In genomic region chrX:21738950-21739287, GRCh38 we compare ENCODE assay signal across 31 cellular contexts. TPM values are rescaled to one million over a fixed set of nuclear protein-coding genes. Genes with fewer than 3 reads are reported as not detected.
A peak's percentile ranks its signal among the peaks of the same experiment; 100 is the strongest.
DNase-seq lines count a peak whose midpoint lies in the region; ATAC-seq and TF ChIP-seq lines count a peak whose summit lies in the region.
"Had no signal": no experiment of that assay in that cellular context is flagged by ENCODE, and none has a peak within 500 bp of the region (broad histone marks: within the 10 kb centered on the region; RNA-seq: fewer than 3 reads in every experiment).

No MANE protein-coding gene starts in this region.

- no peaks in the 10 kb centered on the region for H3K9me3 Mint-ChIP-seq in GM23338
- H3K9me3 Mint-ChIP-seq: activated naive CD4-positive, alpha-beta T cell treated with anti-CD3 and anti-CD28 coated beads, Interleukin-2, amount 10 ng/mL, durations not matched to agents 7 days and 5 days; activated T-helper 1 cell treated with anti-CD3 and anti-CD28 coated beads, Interleukin-12 subunit alpha, Interleukin-12 subunit beta, Interleukin-2, Interleukin-4 antibody, amounts not matched to agents 30 ng/mL and 10 ng/mL and 1 ng/mL, durations not matched to agents 14 hours and 24 hours and 36 hours; immature natural killer cell had no signal

- no peaks in the 10 kb centered on the region for H3K4me1 ChIP-seq in GM23338 (ENCODE audit: insufficient read depth)
- H3K4me1 ChIP-seq in iPS-20b (ENCODE audit: insufficient read depth, low read length): peaks cover 14% of the 10 kb centered on the region; the same call in 1 of the 2 replicates
- peaks cover 16% of the 10 kb centered on the region for H3K4me1 ChIP-seq in psoas muscle

- H3K9ac ChIP-seq in iPS-20b (ENCODE audit: low read depth, low read length): peak overlapping the region; percentile 60; the same call in 1 of the 2 replicates
- H3K9ac ChIP-seq: BLaER1 treated with 17β-estradiol and CSF1 and Interleukin-3, amounts not matched to agents 10 nM and 100 nM had no signal

- no peaks in the 10 kb centered on the region for H3K9me2 ChIP-seq in GM23338 (ENCODE audit: insufficient read depth)

- peak; percentile 45 for ATAC-seq in GM23338
- ATAC-seq in psoas muscle: peak; percentile 10 to 14 (median 11)
- no peak for ATAC-seq in GM21390 (IDR thresholded peaks at IDR 0.05; ENCODE audit: unreplicated experiment)
- ATAC-seq: esophagus mucosa had no signal

- H2AFZ ChIP-seq in GM23338: peak overlapping the region; percentile 72; the same call in 1 of the 2 replicates

- H3K36me3 ChIP-seq in GM23338 (ENCODE audit: insufficient read depth): no peaks in the 10 kb centered on the region
- no peaks in the 10 kb centered on the region for H3K36me3 ChIP-seq in iPS-20b (ENCODE audit: insufficient read depth, low read depth, low read length)
- H3K36me3 ChIP-seq in psoas muscle (ENCODE audit: insufficient read depth in 1 of 2, low read depth in 1 of 2): peaks cover 0 to 26% of the 10 kb centered on the region in 2 donors
- H3K36me3 ChIP-seq: BLaER1 treated with 17β-estradiol and CSF1 and Interleukin-3, amounts not matched to agents 10 nM and 100 nM; heart right ventricle; MG63; stomach; thyroid gland had no signal

- H3K4me3 Mint-ChIP-seq in GM23338: peak overlapping the region; percentile 23; the same call in 1 of the 3 replicates
- H3K4me3 Mint-ChIP-seq: activated naive CD4-positive, alpha-beta T cell treated with anti-CD3 and anti-CD28 coated beads, Interleukin-2, amount 10 ng/mL, durations not matched to agents 7 days and 5 days; activated T-helper 1 cell treated with anti-CD3 and anti-CD28 coated beads, Interleukin-12 subunit alpha, Interleukin-12 subunit beta, Interleukin-2, Interleukin-4 antibody, amounts not matched to agents 30 ng/mL and 10 ng/mL and 1 ng/mL, durations not matched to agents 14 hours and 24 hours and 36 hours; immature natural killer cell had no signal

- WGBS in psoas muscle, 3 donors: 49 to 66% (median 50%) methylated on average over 4 of the region's 4 CpGs

- H3K4me3 ChIP-seq in GM23338 (no peak overlapping the region), iPS-20b (ENCODE audit: low read length) (peak overlapping the region; percentile 71), psoas muscle (no peak overlapping the region)
- H3K4me3 ChIP-seq: BLaER1 treated with 17β-estradiol and CSF1 and Interleukin-3, amounts not matched to agents 10 nM and 100 nM; heart right ventricle; MG63; stomach; thyroid gland had no signal

- TF ChIP-seq CTCF in GM23338 (conservative IDR thresholded peaks at IDR 0.05; ENCODE audit: low read depth in 2 of 2): no peak
- no peak for TF ChIP-seq CTCF in psoas muscle (IDR thresholded peaks at IDR 0.05)

- H4K20me1 ChIP-seq in GM23338 (replicated peaks; ENCODE audit: insufficient read depth): no peaks in the 10 kb centered on the region
- H4K20me1 ChIP-seq: BLaER1 treated with 17β-estradiol and CSF1 and Interleukin-3, amounts not matched to agents 10 nM and 100 nM had no signal

- no peaks in the 10 kb centered on the region for H3F3A ChIP-seq in GM23338 (replicated peaks; ENCODE audit: low read depth)

- peak overlapping the region; percentile 72 for H3K4me2 ChIP-seq in GM23338
- H3K4me2 ChIP-seq: BLaER1 treated with 17β-estradiol and CSF1 and Interleukin-3, amounts not matched to agents 10 nM and 100 nM had no signal

- no peaks in the 10 kb centered on the region for H3K9me3 ChIP-seq in iPS-20b (ENCODE audit: insufficient read depth, low read depth, low read length)
- H3K9me3 ChIP-seq in psoas muscle: no peaks in the 10 kb centered on the region
- H3K9me3 ChIP-seq: BLaER1 treated with 17β-estradiol and CSF1 and Interleukin-3, amounts not matched to agents 10 nM and 100 nM; heart right ventricle; MG63; stomach; thyroid gland had no signal

- H3K27ac ChIP-seq in GM23338 (ENCODE audit: low read depth) (no peak overlapping the region), iPS-20b (ENCODE audit: low read length) (no peak overlapping the region), psoas muscle (peak overlapping the region; percentile 78)
- H3K27ac ChIP-seq: BLaER1 treated with 17β-estradiol and CSF1 and Interleukin-3, amounts not matched to agents 10 nM and 100 nM; heart right ventricle; stomach; thyroid gland had no signal

- H3K27me3 ChIP-seq in GM23338 (ENCODE audit: insufficient read depth) (no peaks in the 10 kb centered on the region), iPS-20b (ENCODE audit: insufficient read depth, low read length) (no peaks in the 10 kb centered on the region), psoas muscle (ENCODE audit: insufficient read depth in 3 of 3, low read length in 2 of 3) (peaks cover 0 to 3% (median 0%) of the 10 kb centered on the region in 3 donors)
- H3K27me3 ChIP-seq: BLaER1 treated with 17β-estradiol and CSF1 and Interleukin-3, amounts not matched to agents 10 nM and 100 nM; MG63; thyroid gland had no signal

- intact Hi-C loops in psoas muscle (cut with DNase I): no loop called here

- no peaks in the 10 kb centered on the region for H3K36me3 Mint-ChIP-seq in GM23338 (ENCODE audit: low read depth)
- H3K36me3 Mint-ChIP-seq: activated naive CD4-positive, alpha-beta T cell treated with anti-CD3 and anti-CD28 coated beads, Interleukin-2, amount 10 ng/mL, durations not matched to agents 7 days and 5 days; immature natural killer cell had no signal

- DNase-seq in GM23338 (ENCODE audit: low spot score): no peak
- DNase-seq in NCI-H82 (lab: John Stamatoyannopoulos, UW): peak; percentile 87
- DNase-seq in psoas muscle: no peak
- DNase-seq in RKO (ENCODE audit: low spot score): no peak
- DNase-seq in cerebellum (ENCODE audit: low spot score): no peak
- DNase-seq: activated naive CD4-positive, alpha-beta T cell treated with anti-CD3 and anti-CD28 coated beads, Interleukin-2, amount 10 ng/mL, durations not matched to agents 7 days and 5 days; amniotic stem cell; cortex of kidney; foreskin fibroblast; GDM1; HCEC 1CT; heart right ventricle; immature natural killer cell; KG1; mesenchymal stem cell; MG63; small intestine; stimulated activated CD4-positive, alpha-beta T cell treated with anti-CD3 and anti-CD28 coated beads, Interleukin-1b, Interleukin-23, amount 100 ng/mL, for 48 hours; stimulated activated CD8-positive, alpha-beta memory T cell treated with anti-CD3 and anti-CD28 coated beads, Interleukin-4, amount 100 ng/mL, for 48 hours; stomach; thyroid gland had no signal

- H3K79me2 ChIP-seq in GM23338 (replicated peaks; ENCODE audit: insufficient read depth): no peaks in the 10 kb centered on the region

- H3K27me3 Mint-ChIP-seq in GM23338 (ENCODE audit: insufficient read depth, low read depth, poor library complexity): peaks cover 1% of the 10 kb centered on the region

- peaks cover 20% of the 10 kb centered on the region for H3K4me1 Mint-ChIP-seq in GM23338
- H3K4me1 Mint-ChIP-seq: activated naive CD4-positive, alpha-beta T cell treated with anti-CD3 and anti-CD28 coated beads, Interleukin-2, amount 10 ng/mL, durations not matched to agents 7 days and 5 days; immature natural killer cell had no signal

- H3K27ac Mint-ChIP-seq in GM23338: no peak overlapping the region
- H3K27ac Mint-ChIP-seq: activated naive CD4-positive, alpha-beta T cell treated with anti-CD3 and anti-CD28 coated beads, Interleukin-2, amount 10 ng/mL, durations not matched to agents 7 days and 5 days; activated T-helper 1 cell treated with anti-CD3 and anti-CD28 coated beads, Interleukin-12 subunit alpha, Interleukin-12 subunit beta, Interleukin-2, Interleukin-4 antibody, amounts not matched to agents 30 ng/mL and 10 ng/mL and 1 ng/mL, durations not matched to agents 14 hours and 24 hours and 36 hours; immature natural killer cell had no signal

TF ChIP-seq in GM23338, 12 proteins besides CTCF, POLR2A, EP300 and RAD21 (continues in another document):
- TF ChIP-seq, protein P1, sequence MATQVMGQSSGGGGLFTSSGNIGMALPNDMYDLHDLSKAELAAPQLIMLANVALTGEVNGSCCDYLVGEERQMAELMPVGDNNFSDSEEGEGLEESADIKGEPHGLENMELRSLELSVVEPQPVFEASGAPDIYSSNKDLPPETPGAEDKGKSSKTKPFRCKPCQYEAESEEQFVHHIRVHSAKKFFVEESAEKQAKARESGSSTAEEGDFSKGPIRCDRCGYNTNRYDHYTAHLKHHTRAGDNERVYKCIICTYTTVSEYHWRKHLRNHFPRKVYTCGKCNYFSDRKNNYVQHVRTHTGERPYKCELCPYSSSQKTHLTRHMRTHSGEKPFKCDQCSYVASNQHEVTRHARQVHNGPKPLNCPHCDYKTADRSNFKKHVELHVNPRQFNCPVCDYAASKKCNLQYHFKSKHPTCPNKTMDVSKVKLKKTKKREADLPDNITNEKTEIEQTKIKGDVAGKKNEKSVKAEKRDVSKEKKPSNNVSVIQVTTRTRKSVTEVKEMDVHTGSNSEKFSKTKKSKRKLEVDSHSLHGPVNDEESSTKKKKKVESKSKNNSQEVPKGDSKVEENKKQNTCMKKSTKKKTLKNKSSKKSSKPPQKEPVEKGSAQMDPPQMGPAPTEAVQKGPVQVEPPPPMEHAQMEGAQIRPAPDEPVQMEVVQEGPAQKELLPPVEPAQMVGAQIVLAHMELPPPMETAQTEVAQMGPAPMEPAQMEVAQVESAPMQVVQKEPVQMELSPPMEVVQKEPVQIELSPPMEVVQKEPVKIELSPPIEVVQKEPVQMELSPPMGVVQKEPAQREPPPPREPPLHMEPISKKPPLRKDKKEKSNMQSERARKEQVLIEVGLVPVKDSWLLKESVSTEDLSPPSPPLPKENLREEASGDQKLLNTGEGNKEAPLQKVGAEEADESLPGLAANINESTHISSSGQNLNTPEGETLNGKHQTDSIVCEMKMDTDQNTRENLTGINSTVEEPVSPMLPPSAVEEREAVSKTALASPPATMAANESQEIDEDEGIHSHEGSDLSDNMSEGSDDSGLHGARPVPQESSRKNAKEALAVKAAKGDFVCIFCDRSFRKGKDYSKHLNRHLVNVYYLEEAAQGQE (IDR thresholded peaks at IDR 0.05; ENCODE audit: unreplicated experiment): no peak

RNA-seq across cellular contexts. Expression of gene SMPX, which starts 19.0 kb away (rescaled TPM):
- 0.70 TPM in 1 of 2 replicates, not detected in the other for total RNA-seq in GM23338 (2014; rRNA removed; shearing (Covaris generic))
- polyA plus RNA-seq in GM23338 (2016; fragmentation: Nextera tagmentation; extraction: Ambion mirVana) (0.33 TPM in 1 of 2 replicates, not detected in the other), psoas muscle (100 to 1,000 TPM; 207 to 471 (median 427) TPM)
- total RNA-seq in psoas muscle (100 to 1,000 TPM; 273 to 863 (median 490) TPM), cerebellum (0.54 TPM)
- total RNA-seq: activated T-helper 1 cell treated with anti-CD3 and anti-CD28 coated beads, Interleukin-12 subunit alpha, Interleukin-12 subunit beta, Interleukin-2, Interleukin-4 antibody, amounts not matched to agents 30 ng/mL and 10 ng/mL and 1 ng/mL, durations not matched to agents 14 hours and 24 hours and 36 hours; bronchial epithelial cell; esophagus mucosa; HT1080; OCI-LY7; omental fat pad; thyroid gland had no signal
- polyA plus RNA-seq: AG04450, immature natural killer cell had no signal

Comparison
In these comparisons a context has a peak if more than half of its experiments do, and no peak if none do; other contexts are left out.
1. RNA of gene SMPX, which starts 19.0 kb away (total RNA-seq): 273 to 863 TPM in psoas muscle; 0.54 TPM in cerebellum (single experiment) and 0.70 TPM in GM23338; every median in the first group is over 100 times any median in the second.